ENCODE assay signal across 9 cellular contexts in genomic region chr11:6251120-6251733, GRCh38. TPM values are rescaled to one million over a fixed set of nuclear protein-coding genes. Genes with fewer than 3 reads are reported as not detected.
DNase-seq lines count a peak whose midpoint lies in the region; ATAC-seq and TF ChIP-seq lines count a peak whose summit lies in the region.
"Had no signal": no experiment of that assay in that cellular context is flagged by ENCODE, and none has a peak within 500 bp of the region (broad histone marks: within the 10 kb centered on the region; RNA-seq: fewer than 3 reads in every experiment).

No MANE protein-coding gene starts in this region.

- H3K27me3 ChIP-seq in HCT116 (ENCODE audit: insufficient read depth, low read length): peaks cover 13% of the 10 kb centered on the region; the same call in 1 of the 2 replicates
- H3K27me3 ChIP-seq in WERI-Rb-1 (ENCODE audit: insufficient read depth, low read depth, severe bottlenecking): no peaks in the 10 kb centered on the region
- no peaks in the 10 kb centered on the region for H3K27me3 ChIP-seq in colonic mucosa
- H3K27me3 ChIP-seq in liver (ENCODE audit: control insufficient read depth in 4 of 4, insufficient read depth in 4 of 4, low read length in 3 of 4): peaks cover 0 to 6% (median 0%) of the 10 kb centered on the region in 4 donors

- no peak overlapping the region for H2AFZ ChIP-seq in HCT116 (ENCODE audit: low read depth, low read length, poor library complexity, severe bottlenecking)

- H3K4me3 ChIP-seq in HCT116 (replicated peaks in 1 of 2; ENCODE audit: low read depth in 1 of 2, low read length in 2 of 2) (no peak overlapping the region), WERI-Rb-1 (ENCODE audit: low read depth, low read length) (no peak overlapping the region), colonic mucosa (no peak overlapping the region), liver (ENCODE audit: low read depth in 1 of 3, low read length in 3 of 3) (no peak overlapping the region)

- intact Hi-C loops in HCT116 (cut with micrococcal nuclease): loop anchor here (1.0 kb wide), 2 partner anchors 64 to 102 kb away; no protein-coding TSS in a partner anchor
- intact Hi-C loops in colonic mucosa (cut with DNase I): no loop called here

- CTCF ChIA-PET in HCT116 (lab: Charles Lee): interaction anchor here (0.6 to 4.4 kb wide), 27 partner anchors 7 to 360 kb away, joined by 3 to 69 read pairs (median 5); partner anchors contain the start of genes CAVIN3, CNGA4 and FHIP1B

- H3K36me3 ChIP-seq in HCT116 (ENCODE audit: control insufficient read depth in 1 of 2, insufficient read depth in 2 of 2, low read length in 2 of 2) (no peaks in the 10 kb centered on the region), WERI-Rb-1 (no peaks in the 10 kb centered on the region), colonic mucosa (no peaks in the 10 kb centered on the region), liver (ENCODE audit: control insufficient read depth in 4 of 4, insufficient read depth in 3 of 4, low read depth in 1 of 4, low read length in 3 of 4) (no peaks in the 10 kb centered on the region)

- DNase-seq in NCI-H2107 treated with DMSO at 0.1 percent for 48 hours (lab: John Stamatoyannopoulos, UW; ENCODE audit: unreplicated experiment): peak; percentile 9
- DNase-seq in NCI-H2107 (lab: John Stamatoyannopoulos, UW): no peak
- peak; percentile 64 for DNase-seq in HCT116 (ENCODE audit: low read depth, low spot score)
- DNase-seq in NAMALWA (ENCODE audit: low spot score): peak; percentile 63
- DNase-seq in WERI-Rb-1: peak; percentile 85
- peak; percentile 74 for DNase-seq in colonic mucosa
- DNase-seq in stimulated activated naive B cell treated with anti-CD40 and anti-IgM and Interleukin-4, amounts not matched to agents 10 μg/mL and 1 μg/mL and 100 μg/mL, for 72 hours: no peak

- H3K9me3 ChIP-seq in HCT116 (ENCODE audit: control insufficient read depth in 1 of 2, insufficient read depth in 1 of 2, low read depth in 1 of 2, low read length in 2 of 2) (no peaks in the 10 kb centered on the region), WERI-Rb-1 (ENCODE audit: severe bottlenecking) (peaks cover 3% of the 10 kb centered on the region), colonic mucosa (no peaks in the 10 kb centered on the region), liver (ENCODE audit: control insufficient read depth in 4 of 4, low read length in 3 of 4) (no peaks in the 10 kb centered on the region)

- peak; percentile 68 for TF ChIP-seq RAD21 in HCT116 (IDR thresholded peaks at IDR 0.05; ENCODE audit: low read depth)
- TF ChIP-seq RAD21 in liver (IDR thresholded peaks at IDR 0.05): peak; percentile 68 to 83

- POLR2A ChIA-PET in HCT116 (lab: Charles Lee): interaction anchor here (1.3 to 1.6 kb wide), 3 partner anchors 10 to 48 kb away, joined by 5 read pairs; no protein-coding TSS in a partner anchor

- no peak overlapping the region for H3K27ac Mint-ChIP-seq in stimulated activated naive B cell treated with anti-CD40 and anti-IgM and Interleukin-4, amounts not matched to agents 10 μg/mL and 1 μg/mL and 100 μg/mL, for 72 hours

- H3K9me2 ChIP-seq in HCT116 (ENCODE audit: insufficient read depth): no peaks in the 10 kb centered on the region

- H3K4me1 ChIP-seq in HCT116 (ENCODE audit: control insufficient read depth in 1 of 2, insufficient read depth in 2 of 2, low read length in 2 of 2) (peaks cover 0 to 9% of the 10 kb centered on the region in 2 experiments; a peak in 2 of 4 replicates), colonic mucosa (peaks cover 3% of the 10 kb centered on the region), liver (ENCODE audit: control insufficient read depth in 4 of 4, insufficient read depth in 4 of 4, low read length in 3 of 4) (no peaks in the 10 kb centered on the region)

- ATAC-seq in HCT116: peak; percentile 99
- ATAC-seq in stimulated activated naive B cell treated with anti-CD40 and anti-IgM and Interleukin-4, amounts not matched to agents 10 μg/mL and 1 μg/mL and 100 μg/mL, for 72 hours (replicated peaks): peak; percentile 61 to 69

- H3K9me3 Mint-ChIP-seq in stimulated activated naive B cell treated with anti-CD40 and anti-IgM and Interleukin-4, amounts not matched to agents 10 μg/mL and 1 μg/mL and 100 μg/mL, for 72 hours: peaks cover 0 to 1% of the 10 kb centered on the region in 2 donors

- no peak for TF ChIP-seq POLR2A in HCT116 (IDR thresholded peaks at IDR 0.05; ENCODE audit: borderline replicate concordance, extremely low read depth, insufficient read depth, insufficient read length)

- peak; percentile 84 to 97 (median 92) for TF ChIP-seq CTCF in HCT116 (IDR thresholded peaks at IDR 0.05 in 2 of 3, conservative IDR thresholded peaks at IDR 0.05 in 1 of 3; ENCODE audit: borderline replicate concordance in 1 of 3, insufficient read depth in 1 of 3, low read depth in 2 of 3, low read length in 2 of 3)
- peak; percentile 94 for TF ChIP-seq CTCF in WERI-Rb-1 (IDR thresholded peaks at IDR 0.05; ENCODE audit: low read depth, low read length)
- TF ChIP-seq CTCF in colonic mucosa (IDR thresholded peaks at IDR 0.05): peak; percentile 95
- peak; percentile 93 for TF ChIP-seq CTCF in liver (IDR thresholded peaks at IDR 0.05; ENCODE audit: low read depth, low read length, missing input control)

- WGBS in liver: 64% methylated on average over 6 of the region's 6 CpGs

- H3K27me3 Mint-ChIP-seq in stimulated activated naive B cell treated with anti-CD40 and anti-IgM and Interleukin-4, amounts not matched to agents 10 μg/mL and 1 μg/mL and 100 μg/mL, for 72 hours: peaks cover 0 to 11% of the 10 kb centered on the region in 2 donors

- no peaks in the 10 kb centered on the region for H3K36me3 Mint-ChIP-seq in stimulated activated naive B cell treated with anti-CD40 and anti-IgM and Interleukin-4, amounts not matched to agents 10 μg/mL and 1 μg/mL and 100 μg/mL, for 72 hours

- no peaks in the 10 kb centered on the region for H4K20me1 ChIP-seq in HCT116 (ENCODE audit: insufficient read depth)

- RAD21 ChIA-PET in HCT116 (lab: Charles Lee; ENCODE audit: low non-redundant PET in 1 of 2, low total read pairs in 2 of 2, uncharacterized antibody in 2 of 2, unreplicated experiment in 2 of 2): interaction anchor here (1.0 to 2.3 kb wide), 4 partner anchors 16 to 112 kb away, joined by 3 to 9 read pairs (median 6); no protein-coding TSS in a partner anchor

- no peak overlapping the region for H3K27ac ChIP-seq in HCT116 (ENCODE audit: low read depth, low read length)
- H3K27ac ChIP-seq in WERI-Rb-1: no peak overlapping the region
- no peak overlapping the region for H3K27ac ChIP-seq in colonic mucosa
- H3K27ac ChIP-seq in liver (ENCODE audit: low read depth in 1 of 2, low read length in 2 of 2): no peak overlapping the region
- H3K27ac ChIP-seq: epithelial cell of prostate had no signal

- no peak overlapping the region for H3K4me3 Mint-ChIP-seq in stimulated activated naive B cell treated with anti-CD40 and anti-IgM and Interleukin-4, amounts not matched to agents 10 μg/mL and 1 μg/mL and 100 μg/mL, for 72 hours

- BruUV-seq in HCT116 (replicated peaks; lab: Mats Ljungman, UMichigan): no TSS peak

- no peaks in the 10 kb centered on the region for H3K79me2 ChIP-seq in HCT116 (ENCODE audit: insufficient read depth, low read length)

- H3K4me2 ChIP-seq in HCT116 (ENCODE audit: low read length): no peak overlapping the region

- H3K9ac ChIP-seq in HCT116 (ENCODE audit: low read length): no peak overlapping the region
- H3K9ac ChIP-seq in colonic mucosa (ENCODE audit: low read depth in 2 of 2, low read length in 2 of 2): no peak overlapping the region
- H3K9ac ChIP-seq in liver (ENCODE audit: low read depth in 1 of 2, low read length in 2 of 2): no peak overlapping the region

- no peaks in the 10 kb centered on the region for H3K4me1 Mint-ChIP-seq in stimulated activated naive B cell treated with anti-CD40 and anti-IgM and Interleukin-4, amounts not matched to agents 10 μg/mL and 1 μg/mL and 100 μg/mL, for 72 hours

TF ChIP-seq in HCT116, 20 proteins besides CTCF, POLR2A, EP300 and RAD21 (continues in another document):
- TF ChIP-seq POLR2AphosphoS5 (IDR thresholded peaks at IDR 0.05; ENCODE audit: low read depth, low read length) (no peak), CEBPB (IDR thresholded peaks at IDR 0.05; ENCODE audit: low read depth) (no peak), MAX (IDR thresholded peaks at IDR 0.05) (no peak), CBX3 (IDR thresholded peaks at IDR 0.05; ENCODE audit: low read depth) (no peak), JUND (IDR thresholded peaks at IDR 0.05) (no peak), ZFX (IDR thresholded peaks at IDR 0.05) (no peak), SP1 (IDR thresholded peaks at IDR 0.05; ENCODE audit: low read depth) (no peak)

TF ChIP-seq in liver, 16 proteins besides CTCF, POLR2A, EP300 and RAD21 (continues in another document):
- TF ChIP-seq, protein P1, sequence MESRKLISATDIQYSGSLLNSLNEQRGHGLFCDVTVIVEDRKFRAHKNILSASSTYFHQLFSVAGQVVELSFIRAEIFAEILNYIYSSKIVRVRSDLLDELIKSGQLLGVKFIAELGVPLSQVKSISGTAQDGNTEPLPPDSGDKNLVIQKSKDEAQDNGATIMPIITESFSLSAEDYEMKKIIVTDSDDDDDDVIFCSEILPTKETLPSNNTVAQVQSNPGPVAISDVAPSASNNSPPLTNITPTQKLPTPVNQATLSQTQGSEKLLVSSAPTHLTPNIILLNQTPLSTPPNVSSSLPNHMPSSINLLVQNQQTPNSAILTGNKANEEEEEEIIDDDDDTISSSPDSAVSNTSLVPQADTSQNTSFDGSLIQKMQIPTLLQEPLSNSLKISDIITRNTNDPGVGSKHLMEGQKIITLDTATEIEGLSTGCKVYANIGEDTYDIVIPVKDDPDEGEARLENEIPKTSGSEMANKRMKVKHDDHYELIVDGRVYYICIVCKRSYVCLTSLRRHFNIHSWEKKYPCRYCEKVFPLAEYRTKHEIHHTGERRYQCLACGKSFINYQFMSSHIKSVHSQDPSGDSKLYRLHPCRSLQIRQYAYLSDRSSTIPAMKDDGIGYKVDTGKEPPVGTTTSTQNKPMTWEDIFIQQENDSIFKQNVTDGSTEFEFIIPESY (IDR thresholded peaks at IDR 0.05): no peak

RNA-seq across cellular contexts. Expression of gene CCKBR, which starts 8.4 kb away (rescaled TPM):
- total RNA-seq in HCT116 (2021; ENCODE audit: unreplicated experiment) (not detected), colonic mucosa (not detected), liver (not detected)
- 0.03 TPM in 1 of 2 replicates, not detected in the other for polyA plus RNA-seq in HCT116 (2012)
- not detected for polyA plus RNA-seq in liver

RNA-seq across cellular contexts. Expression of gene CNGA4, which starts 12.3 kb away (rescaled TPM):
- total RNA-seq in HCT116 (2021; ENCODE audit: unreplicated experiment) (0.27 TPM), colonic mucosa (under 1 TPM in 1 of 2 donors, not detected in 1; 0.12 TPM), liver (not detected)
- polyA plus RNA-seq in HCT116 (2012): 0.15 and 0.31 TPM in 2 replicates
- polyA plus RNA-seq in liver: under 1 TPM in 1 of 2 donors, not detected in 1; 0.09 TPM

RNA-seq across cellular contexts. Expression of gene FHIP1B, which starts 16.8 kb away (rescaled TPM):
- total RNA-seq in HCT116 (2021; ENCODE audit: unreplicated experiment) (32.1 TPM), colonic mucosa (100 to 1,000 TPM in 1 of 2 donors, 10 to 100 TPM in 1; 84.6 to 107 TPM), liver (10 to 100 TPM; 12.3 to 21.2 TPM)
- polyA plus RNA-seq in HCT116 (2012): 27.1 and 32.3 TPM in 2 replicates
- polyA plus RNA-seq in liver: 10 to 100 TPM; 16.4 to 17.4 TPM

RNA-seq across cellular contexts. Expression of gene C11orf42, which starts 45.9 kb away (rescaled TPM):
- total RNA-seq in HCT116 (2021; ENCODE audit: unreplicated experiment) (not detected), colonic mucosa (not detected), liver (not detected)
- polyA plus RNA-seq in HCT116 (2012): 0.10 and 0.25 TPM in 2 replicates
- polyA plus RNA-seq in liver: not detected

RNA-seq across cellular contexts. Expression of gene OR52W1, which starts 52.2 kb away (rescaled TPM):
- not detected for total RNA-seq in HCT116 (2021; ENCODE audit: unreplicated experiment)
- 0.22 TPM in 1 of 2 replicates, not detected in the other for polyA plus RNA-seq in HCT116 (2012)
- total RNA-seq in colonic mucosa: not detected
- total RNA-seq in liver: not detected
- not detected for polyA plus RNA-seq in liver

Comparison
In these comparisons a context has a peak if more than half of its experiments do, and no peak if none do; other contexts are left out.
1. DNase-seq: peak in NCI-H2107 treated with DMSO at 0.1 percent for 48 hours (single experiment), HCT116 (single experiment), NAMALWA (single experiment), WERI-Rb-1 (single experiment) and colonic mucosa (single experiment); none in NCI-H2107 (single experiment) and stimulated activated naive B cell treated with anti-CD40 and anti-IgM and Interleukin-4, amounts not matched to agents 10 μg/mL and 1 μg/mL and 100 μg/mL, for 72 hours (single experiment).
2. Peak in every context shown above with its lines, with median percentiles within 50 percentile points of each other: CTCF ChIP-seq.